1 cellular context compared by ENCODE assay signal in the genomic region with DNA sequence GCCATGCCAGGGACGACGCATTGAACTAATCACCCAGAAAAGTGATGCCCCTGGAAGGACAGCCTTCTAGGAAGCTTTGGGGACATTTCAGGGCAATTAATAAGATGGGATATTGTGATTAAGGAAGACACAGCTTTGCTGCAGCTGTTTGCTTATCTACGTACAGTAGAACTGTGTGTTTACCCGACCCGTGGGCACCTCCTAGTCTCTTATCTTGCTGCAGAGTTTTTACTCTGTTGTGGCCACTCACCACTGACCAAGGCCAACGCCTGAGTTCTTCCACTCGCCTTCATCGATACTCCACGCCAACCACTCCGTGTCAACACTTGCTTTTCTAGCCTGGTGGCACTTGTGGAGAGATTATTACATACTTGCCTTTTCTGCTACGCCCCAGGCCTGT.
TF ChIP-seq lines count a peak whose summit lies in the region.

No MANE protein-coding gene starts in this region.

TF ChIP-seq in K562, 482 proteins besides CTCF, POLR2A, EP300 and RAD21 (continued from another document and continues in another):
- TF ChIP-seq, protein P1, sequence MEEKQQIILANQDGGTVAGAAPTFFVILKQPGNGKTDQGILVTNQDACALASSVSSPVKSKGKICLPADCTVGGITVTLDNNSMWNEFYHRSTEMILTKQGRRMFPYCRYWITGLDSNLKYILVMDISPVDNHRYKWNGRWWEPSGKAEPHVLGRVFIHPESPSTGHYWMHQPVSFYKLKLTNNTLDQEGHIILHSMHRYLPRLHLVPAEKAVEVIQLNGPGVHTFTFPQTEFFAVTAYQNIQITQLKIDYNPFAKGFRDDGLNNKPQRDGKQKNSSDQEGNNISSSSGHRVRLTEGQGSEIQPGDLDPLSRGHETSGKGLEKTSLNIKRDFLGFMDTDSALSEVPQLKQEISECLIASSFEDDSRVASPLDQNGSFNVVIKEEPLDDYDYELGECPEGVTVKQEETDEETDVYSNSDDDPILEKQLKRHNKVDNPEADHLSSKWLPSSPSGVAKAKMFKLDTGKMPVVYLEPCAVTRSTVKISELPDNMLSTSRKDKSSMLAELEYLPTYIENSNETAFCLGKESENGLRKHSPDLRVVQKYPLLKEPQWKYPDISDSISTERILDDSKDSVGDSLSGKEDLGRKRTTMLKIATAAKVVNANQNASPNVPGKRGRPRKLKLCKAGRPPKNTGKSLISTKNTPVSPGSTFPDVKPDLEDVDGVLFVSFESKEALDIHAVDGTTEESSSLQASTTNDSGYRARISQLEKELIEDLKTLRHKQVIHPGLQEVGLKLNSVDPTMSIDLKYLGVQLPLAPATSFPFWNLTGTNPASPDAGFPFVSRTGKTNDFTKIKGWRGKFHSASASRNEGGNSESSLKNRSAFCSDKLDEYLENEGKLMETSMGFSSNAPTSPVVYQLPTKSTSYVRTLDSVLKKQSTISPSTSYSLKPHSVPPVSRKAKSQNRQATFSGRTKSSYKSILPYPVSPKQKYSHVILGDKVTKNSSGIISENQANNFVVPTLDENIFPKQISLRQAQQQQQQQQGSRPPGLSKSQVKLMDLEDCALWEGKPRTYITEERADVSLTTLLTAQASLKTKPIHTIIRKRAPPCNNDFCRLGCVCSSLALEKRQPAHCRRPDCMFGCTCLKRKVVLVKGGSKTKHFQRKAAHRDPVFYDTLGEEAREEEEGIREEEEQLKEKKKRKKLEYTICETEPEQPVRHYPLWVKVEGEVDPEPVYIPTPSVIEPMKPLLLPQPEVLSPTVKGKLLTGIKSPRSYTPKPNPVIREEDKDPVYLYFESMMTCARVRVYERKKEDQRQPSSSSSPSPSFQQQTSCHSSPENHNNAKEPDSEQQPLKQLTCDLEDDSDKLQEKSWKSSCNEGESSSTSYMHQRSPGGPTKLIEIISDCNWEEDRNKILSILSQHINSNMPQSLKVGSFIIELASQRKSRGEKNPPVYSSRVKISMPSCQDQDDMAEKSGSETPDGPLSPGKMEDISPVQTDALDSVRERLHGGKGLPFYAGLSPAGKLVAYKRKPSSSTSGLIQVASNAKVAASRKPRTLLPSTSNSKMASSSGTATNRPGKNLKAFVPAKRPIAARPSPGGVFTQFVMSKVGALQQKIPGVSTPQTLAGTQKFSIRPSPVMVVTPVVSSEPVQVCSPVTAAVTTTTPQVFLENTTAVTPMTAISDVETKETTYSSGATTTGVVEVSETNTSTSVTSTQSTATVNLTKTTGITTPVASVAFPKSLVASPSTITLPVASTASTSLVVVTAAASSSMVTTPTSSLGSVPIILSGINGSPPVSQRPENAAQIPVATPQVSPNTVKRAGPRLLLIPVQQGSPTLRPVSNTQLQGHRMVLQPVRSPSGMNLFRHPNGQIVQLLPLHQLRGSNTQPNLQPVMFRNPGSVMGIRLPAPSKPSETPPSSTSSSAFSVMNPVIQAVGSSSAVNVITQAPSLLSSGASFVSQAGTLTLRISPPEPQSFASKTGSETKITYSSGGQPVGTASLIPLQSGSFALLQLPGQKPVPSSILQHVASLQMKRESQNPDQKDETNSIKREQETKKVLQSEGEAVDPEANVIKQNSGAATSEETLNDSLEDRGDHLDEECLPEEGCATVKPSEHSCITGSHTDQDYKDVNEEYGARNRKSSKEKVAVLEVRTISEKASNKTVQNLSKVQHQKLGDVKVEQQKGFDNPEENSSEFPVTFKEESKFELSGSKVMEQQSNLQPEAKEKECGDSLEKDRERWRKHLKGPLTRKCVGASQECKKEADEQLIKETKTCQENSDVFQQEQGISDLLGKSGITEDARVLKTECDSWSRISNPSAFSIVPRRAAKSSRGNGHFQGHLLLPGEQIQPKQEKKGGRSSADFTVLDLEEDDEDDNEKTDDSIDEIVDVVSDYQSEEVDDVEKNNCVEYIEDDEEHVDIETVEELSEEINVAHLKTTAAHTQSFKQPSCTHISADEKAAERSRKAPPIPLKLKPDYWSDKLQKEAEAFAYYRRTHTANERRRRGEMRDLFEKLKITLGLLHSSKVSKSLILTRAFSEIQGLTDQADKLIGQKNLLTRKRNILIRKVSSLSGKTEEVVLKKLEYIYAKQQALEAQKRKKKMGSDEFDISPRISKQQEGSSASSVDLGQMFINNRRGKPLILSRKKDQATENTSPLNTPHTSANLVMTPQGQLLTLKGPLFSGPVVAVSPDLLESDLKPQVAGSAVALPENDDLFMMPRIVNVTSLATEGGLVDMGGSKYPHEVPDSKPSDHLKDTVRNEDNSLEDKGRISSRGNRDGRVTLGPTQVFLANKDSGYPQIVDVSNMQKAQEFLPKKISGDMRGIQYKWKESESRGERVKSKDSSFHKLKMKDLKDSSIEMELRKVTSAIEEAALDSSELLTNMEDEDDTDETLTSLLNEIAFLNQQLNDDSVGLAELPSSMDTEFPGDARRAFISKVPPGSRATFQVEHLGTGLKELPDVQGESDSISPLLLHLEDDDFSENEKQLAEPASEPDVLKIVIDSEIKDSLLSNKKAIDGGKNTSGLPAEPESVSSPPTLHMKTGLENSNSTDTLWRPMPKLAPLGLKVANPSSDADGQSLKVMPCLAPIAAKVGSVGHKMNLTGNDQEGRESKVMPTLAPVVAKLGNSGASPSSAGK (IDR thresholded peaks at IDR 0.05), result no peak
- TF ChIP-seq BCL6 (CRISPR knock-in tag; IDR thresholded peaks at IDR 0.05) (no peak), ZNF75A (CRISPR knock-in tag; IDR thresholded peaks at IDR 0.05) (no peak), NFATC3 (IDR thresholded peaks at IDR 0.05) (no peak), ZNF146 (CRISPR knock-in tag; IDR thresholded peaks at IDR 0.05; ENCODE audit: unreplicated experiment) (no peak), ZC3H11A (IDR thresholded peaks at IDR 0.05; ENCODE audit: low read depth, low read length) (no peak), HMG20B (CRISPR knock-in tag; IDR thresholded peaks at IDR 0.05) (no peak), PHTF2 (CRISPR knock-in tag; IDR thresholded peaks at IDR 0.05) (no peak), ZNF507 (tag; conservative IDR thresholded peaks at IDR 0.05) (no peak), ZFX (CRISPR knock-in tag; IDR thresholded peaks at IDR 0.05) (no peak), CTBP1 (IDR thresholded peaks at IDR 0.05; ENCODE audit: borderline replicate concordance) (peak; percentile 31; the same call in 1 of the 2 replicates), SIX5 (IDR thresholded peaks at IDR 0.05; ENCODE audit: borderline replicate concordance in 1 of 2, insufficient read depth in 1 of 2, low read depth in 1 of 2, low read length in 2 of 2) (no peak), POLR2G (IDR thresholded peaks at IDR 0.05; ENCODE audit: low read depth, low read length) (no peak), ZNF445 (CRISPR knock-in tag; IDR thresholded peaks at IDR 0.05; ENCODE audit: low read depth) (no peak), GATA2 (CRISPR knock-in tag; IDR thresholded peaks at IDR 0.05) (no peak), PML (IDR thresholded peaks at IDR 0.05; ENCODE audit: low read length) (no peak), HNRNPUL1 (IDR thresholded peaks at IDR 0.05; ENCODE audit: low read length) (no peak), HIVEP1 (CRISPR knock-in tag; IDR thresholded peaks at IDR 0.05) (no peak), SMARCA4 (IDR thresholded peaks at IDR 0.05) (0 out of 2 replicates have a peak, but pooled peaks have one; percentile 16), SMAD2 (IDR thresholded peaks at IDR 0.05; ENCODE audit: low read depth, low read length) (no peak), SRSF1 (IDR thresholded peaks at IDR 0.05; ENCODE audit: low read depth, low read length) (no peak), SNIP1 (IDR thresholded peaks at IDR 0.05; ENCODE audit: low read depth) (no peak), ZNF121 (CRISPR knock-in tag; conservative IDR thresholded peaks at IDR 0.05) (no peak), TAL1 (IDR thresholded peaks at IDR 0.05) (peak; percentile 48; the same call in 1 of the 2 replicates), NCOA6 (IDR thresholded peaks at IDR 0.05) (no peak), CBFA2T3 (IDR thresholded peaks at IDR 0.05) (peak; percentile 81), NR4A1 (CRISPR knock-in tag; IDR thresholded peaks at IDR 0.05) (no peak), NR4A1 (tag; IDR thresholded peaks at IDR 0.05) (no peak), NBN (IDR thresholded peaks at IDR 0.05; ENCODE audit: low read depth) (no peak), HCFC1 (IDR thresholded peaks at IDR 0.05; ENCODE audit: low read depth, low read length) (no peak), CHCHD3 (CRISPR knock-in tag; IDR thresholded peaks at IDR 0.05) (no peak), STAG1 (CRISPR knock-in tag; IDR thresholded peaks at IDR 0.05; ENCODE audit: borderline replicate concordance) (no peak), ZNF316 (IDR thresholded peaks at IDR 0.05) (no peak), IRF2 (CRISPR knock-in tag; IDR thresholded peaks at IDR 0.05) (no peak), CBX1 (IDR thresholded peaks at IDR 0.05; ENCODE audit: low read depth) (no peak), ZNF830 (CRISPR knock-in tag; IDR thresholded peaks at IDR 0.05) (no peak), MCM2 (IDR thresholded peaks at IDR 0.05; ENCODE audit: low read depth) (no peak), ZNF780A (CRISPR knock-in tag; IDR thresholded peaks at IDR 0.05) (no peak), HNRNPK (IDR thresholded peaks at IDR 0.05; ENCODE audit: low read depth, low read length, poor library complexity, severe bottlenecking) (no peak)
- TF ChIP-seq, protein P2, sequence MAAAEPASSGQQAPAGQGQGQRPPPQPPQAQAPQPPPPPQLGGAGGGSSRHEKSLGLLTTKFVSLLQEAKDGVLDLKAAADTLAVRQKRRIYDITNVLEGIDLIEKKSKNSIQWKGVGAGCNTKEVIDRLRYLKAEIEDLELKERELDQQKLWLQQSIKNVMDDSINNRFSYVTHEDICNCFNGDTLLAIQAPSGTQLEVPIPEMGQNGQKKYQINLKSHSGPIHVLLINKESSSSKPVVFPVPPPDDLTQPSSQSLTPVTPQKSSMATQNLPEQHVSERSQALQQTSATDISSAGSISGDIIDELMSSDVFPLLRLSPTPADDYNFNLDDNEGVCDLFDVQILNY (CRISPR knock-in tag; IDR thresholded peaks at IDR 0.05), result no peak
- TF ChIP-seq, protein P3, sequence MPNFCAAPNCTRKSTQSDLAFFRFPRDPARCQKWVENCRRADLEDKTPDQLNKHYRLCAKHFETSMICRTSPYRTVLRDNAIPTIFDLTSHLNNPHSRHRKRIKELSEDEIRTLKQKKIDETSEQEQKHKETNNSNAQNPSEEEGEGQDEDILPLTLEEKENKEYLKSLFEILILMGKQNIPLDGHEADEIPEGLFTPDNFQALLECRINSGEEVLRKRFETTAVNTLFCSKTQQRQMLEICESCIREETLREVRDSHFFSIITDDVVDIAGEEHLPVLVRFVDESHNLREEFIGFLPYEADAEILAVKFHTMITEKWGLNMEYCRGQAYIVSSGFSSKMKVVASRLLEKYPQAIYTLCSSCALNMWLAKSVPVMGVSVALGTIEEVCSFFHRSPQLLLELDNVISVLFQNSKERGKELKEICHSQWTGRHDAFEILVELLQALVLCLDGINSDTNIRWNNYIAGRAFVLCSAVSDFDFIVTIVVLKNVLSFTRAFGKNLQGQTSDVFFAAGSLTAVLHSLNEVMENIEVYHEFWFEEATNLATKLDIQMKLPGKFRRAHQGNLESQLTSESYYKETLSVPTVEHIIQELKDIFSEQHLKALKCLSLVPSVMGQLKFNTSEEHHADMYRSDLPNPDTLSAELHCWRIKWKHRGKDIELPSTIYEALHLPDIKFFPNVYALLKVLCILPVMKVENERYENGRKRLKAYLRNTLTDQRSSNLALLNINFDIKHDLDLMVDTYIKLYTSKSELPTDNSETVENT (CRISPR knock-in tag; IDR thresholded peaks at IDR 0.05), result no peak
- TF ChIP-seq, protein P4, sequence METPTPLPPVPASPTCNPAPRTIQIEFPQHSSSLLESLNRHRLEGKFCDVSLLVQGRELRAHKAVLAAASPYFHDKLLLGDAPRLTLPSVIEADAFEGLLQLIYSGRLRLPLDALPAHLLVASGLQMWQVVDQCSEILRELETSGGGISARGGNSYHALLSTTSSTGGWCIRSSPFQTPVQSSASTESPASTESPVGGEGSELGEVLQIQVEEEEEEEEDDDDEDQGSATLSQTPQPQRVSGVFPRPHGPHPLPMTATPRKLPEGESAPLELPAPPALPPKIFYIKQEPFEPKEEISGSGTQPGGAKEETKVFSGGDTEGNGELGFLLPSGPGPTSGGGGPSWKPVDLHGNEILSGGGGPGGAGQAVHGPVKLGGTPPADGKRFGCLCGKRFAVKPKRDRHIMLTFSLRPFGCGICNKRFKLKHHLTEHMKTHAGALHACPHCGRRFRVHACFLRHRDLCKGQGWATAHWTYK (CRISPR knock-in tag; IDR thresholded peaks at IDR 0.05), result no peak
- TF ChIP-seq, protein P5, sequence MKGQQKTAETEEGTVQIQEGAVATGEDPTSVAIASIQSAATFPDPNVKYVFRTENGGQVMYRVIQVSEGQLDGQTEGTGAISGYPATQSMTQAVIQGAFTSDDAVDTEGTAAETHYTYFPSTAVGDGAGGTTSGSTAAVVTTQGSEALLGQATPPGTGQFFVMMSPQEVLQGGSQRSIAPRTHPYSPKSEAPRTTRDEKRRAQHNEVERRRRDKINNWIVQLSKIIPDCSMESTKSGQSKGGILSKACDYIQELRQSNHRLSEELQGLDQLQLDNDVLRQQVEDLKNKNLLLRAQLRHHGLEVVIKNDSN (CRISPR knock-in tag; IDR thresholded peaks at IDR 0.05), result no peak
- TF ChIP-seq, protein P6, sequence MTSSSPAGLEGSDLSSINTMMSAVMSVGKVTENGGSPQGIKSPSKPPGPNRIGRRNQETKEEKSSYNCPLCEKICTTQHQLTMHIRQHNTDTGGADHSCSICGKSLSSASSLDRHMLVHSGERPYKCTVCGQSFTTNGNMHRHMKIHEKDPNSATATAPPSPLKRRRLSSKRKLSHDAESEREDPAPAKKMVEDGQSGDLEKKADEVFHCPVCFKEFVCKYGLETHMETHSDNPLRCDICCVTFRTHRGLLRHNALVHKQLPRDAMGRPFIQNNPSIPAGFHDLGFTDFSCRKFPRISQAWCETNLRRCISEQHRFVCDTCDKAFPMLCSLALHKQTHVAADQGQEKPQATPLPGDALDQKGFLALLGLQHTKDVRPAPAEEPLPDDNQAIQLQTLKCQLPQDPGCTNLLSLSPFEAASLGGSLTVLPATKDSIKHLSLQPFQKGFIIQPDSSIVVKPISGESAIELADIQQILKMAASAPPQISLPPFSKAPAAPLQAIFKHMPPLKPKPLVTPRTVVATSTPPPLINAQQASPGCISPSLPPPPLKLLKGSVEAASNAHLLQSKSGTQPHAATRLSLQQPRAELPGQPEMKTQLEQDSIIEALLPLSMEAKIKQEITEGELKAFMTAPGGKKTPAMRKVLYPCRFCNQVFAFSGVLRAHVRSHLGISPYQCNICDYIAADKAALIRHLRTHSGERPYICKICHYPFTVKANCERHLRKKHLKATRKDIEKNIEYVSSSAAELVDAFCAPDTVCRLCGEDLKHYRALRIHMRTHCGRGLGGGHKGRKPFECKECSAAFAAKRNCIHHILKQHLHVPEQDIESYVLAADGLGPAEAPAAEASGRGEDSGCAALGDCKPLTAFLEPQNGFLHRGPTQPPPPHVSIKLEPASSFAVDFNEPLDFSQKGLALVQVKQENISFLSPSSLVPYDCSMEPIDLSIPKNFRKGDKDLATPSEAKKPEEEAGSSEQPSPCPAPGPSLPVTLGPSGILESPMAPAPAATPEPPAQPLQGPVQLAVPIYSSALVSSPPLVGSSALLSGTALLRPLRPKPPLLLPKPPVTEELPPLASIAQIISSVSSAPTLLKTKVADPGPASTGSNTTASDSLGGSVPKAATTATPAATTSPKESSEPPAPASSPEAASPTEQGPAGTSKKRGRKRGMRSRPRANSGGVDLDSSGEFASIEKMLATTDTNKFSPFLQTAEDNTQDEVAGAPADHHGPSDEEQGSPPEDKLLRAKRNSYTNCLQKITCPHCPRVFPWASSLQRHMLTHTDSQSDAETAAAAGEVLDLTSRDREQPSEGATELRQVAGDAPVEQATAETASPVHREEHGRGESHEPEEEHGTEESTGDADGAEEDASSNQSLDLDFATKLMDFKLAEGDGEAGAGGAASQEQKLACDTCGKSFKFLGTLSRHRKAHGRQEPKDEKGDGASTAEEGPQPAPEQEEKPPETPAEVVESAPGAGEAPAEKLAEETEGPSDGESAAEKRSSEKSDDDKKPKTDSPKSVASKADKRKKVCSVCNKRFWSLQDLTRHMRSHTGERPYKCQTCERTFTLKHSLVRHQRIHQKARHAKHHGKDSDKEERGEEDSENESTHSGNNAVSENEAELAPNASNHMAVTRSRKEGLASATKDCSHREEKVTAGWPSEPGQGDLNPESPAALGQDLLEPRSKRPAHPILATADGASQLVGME (CRISPR knock-in tag; IDR thresholded peaks at IDR 0.05), result no peak
